Comparison of ENCODE assay signal across 6 cellular contexts in genomic region chr19:1606138-1606651, GRCh38. TPM values are rescaled to one million over a fixed set of nuclear protein-coding genes. Genes with fewer than 3 reads are reported as not detected.
DNase-seq lines count a peak whose midpoint lies in the region; ATAC-seq and TF ChIP-seq lines count a peak whose summit lies in the region.

No MANE protein-coding gene starts in this region.

- H3F3A ChIP-seq in DOHH2 (ENCODE audit: control insufficient read depth, insufficient read depth): peaks cover 44% of the 10 kb centered on the region

- H3K27me3 ChIP-seq in DOHH2 (ENCODE audit: control insufficient read depth, low read length): no peaks in the 10 kb centered on the region

- no peaks in the 10 kb centered on the region for H3K9me2 ChIP-seq in DOHH2 (replicated peaks; ENCODE audit: control insufficient read depth, low read length)

- peak overlapping the region; percentile 99 for H3K4me2 ChIP-seq in DOHH2 (ENCODE audit: low read length)

- H3K4me3 Mint-ChIP-seq in activated naive CD8-positive, alpha-beta T cell treated with anti-CD3 and anti-CD28 coated beads for 36 hours: peak overlapping the region; percentile 88

- peaks cover 47% of the 10 kb centered on the region for H3K36me3 ChIP-seq in DOHH2 (ENCODE audit: control insufficient read depth, low read length)
- no peaks in the 10 kb centered on the region for H3K36me3 ChIP-seq in mucosa of descending colon (ENCODE audit: low read depth)

- intact Hi-C loops in mucosa of descending colon (cut with DNase I, micrococcal nuclease): no loop called here

- H3K9me3 ChIP-seq in DOHH2 (ENCODE audit: control insufficient read depth, insufficient read depth, low read length) (no peaks in the 10 kb centered on the region), mucosa of descending colon (no peaks in the 10 kb centered on the region)

- TF ChIP-seq CTCF in DOHH2 (IDR thresholded peaks at IDR 0.05; ENCODE audit: low read depth, low read length, poor library complexity, severe bottlenecking) (peak; percentile 6), mucosa of descending colon (IDR thresholded peaks at IDR 0.05) (no peak)

- H3K27ac Mint-ChIP-seq in activated naive CD8-positive, alpha-beta T cell treated with anti-CD3 and anti-CD28 coated beads for 36 hours: peak overlapping the region; percentile 96

- peaks cover 23% of the 10 kb centered on the region for H3K36me3 Mint-ChIP-seq in activated naive CD8-positive, alpha-beta T cell treated with anti-CD3 and anti-CD28 coated beads for 36 hours

- peak overlapping the region; percentile 98 for H3K4me3 ChIP-seq in DOHH2 (ENCODE audit: low read length)
- H3K4me3 ChIP-seq in mucosa of descending colon: peak overlapping the region; percentile 98

- DNase-seq in activated naive CD8-positive, alpha-beta T cell treated with anti-CD3 and anti-CD28 coated beads for 36 hours: no peak
- peak in 1 of 3 donors; percentile 59 for DNase-seq in mucosa of descending colon
- DNase-seq in RPMI8226: no peak
- DNase-seq in COR-L47 (lab: John Stamatoyannopoulos, UW): no peak

- peak overlapping the region; percentile 88 for H3K27ac ChIP-seq in DOHH2 (ENCODE audit: low read depth, low read length)

- ATAC-seq in mucosa of descending colon (peak; percentile 12), GM18870 (IDR thresholded peaks at IDR 0.05; ENCODE audit: unreplicated experiment) (no peak)

- no peaks in the 10 kb centered on the region for H3K9me3 Mint-ChIP-seq in activated naive CD8-positive, alpha-beta T cell treated with anti-CD3 and anti-CD28 coated beads for 36 hours

- peaks cover 74% of the 10 kb centered on the region for H3K4me1 ChIP-seq in DOHH2 (ENCODE audit: control insufficient read depth, low read length)
- peaks cover 31% of the 10 kb centered on the region for H3K4me1 ChIP-seq in mucosa of descending colon (ENCODE audit: low read depth)

- peaks cover 47% of the 10 kb centered on the region for H3K4me1 Mint-ChIP-seq in activated naive CD8-positive, alpha-beta T cell treated with anti-CD3 and anti-CD28 coated beads for 36 hours

- H3K27me3 Mint-ChIP-seq in activated naive CD8-positive, alpha-beta T cell treated with anti-CD3 and anti-CD28 coated beads for 36 hours: no peaks in the 10 kb centered on the region

- H3K79me2 ChIP-seq in DOHH2 (ENCODE audit: control insufficient read depth, low read length): peaks cover 41% of the 10 kb centered on the region

- 0 out of 2 replicates have a peak, but pooled peaks cover 3% of the 10 kb centered on the region for H4K20me1 ChIP-seq in DOHH2 (ENCODE audit: control insufficient read depth, insufficient read depth, low read depth, low read length)

RNA-seq across cellular contexts. Expression of gene UQCR11, which starts 0.9 kb away (rescaled TPM):
- total RNA-seq in activated naive CD8-positive, alpha-beta T cell treated with anti-CD3 and anti-CD28 coated beads for 36 hours: 100 to 1,000 TPM; 229 to 244 TPM
- total RNA-seq in mucosa of descending colon: 100 to 1,000 TPM; 265 to 301 (median 272) TPM

RNA-seq across cellular contexts. Expression of gene MBD3, which starts 13.5 kb away (rescaled TPM):
- 100 to 1,000 TPM; 111 to 117 TPM for total RNA-seq in activated naive CD8-positive, alpha-beta T cell treated with anti-CD3 and anti-CD28 coated beads for 36 hours
- total RNA-seq in mucosa of descending colon: 10 to 100 TPM; 54.1 to 78.2 (median 54.2) TPM

RNA-seq across cellular contexts. Expression of gene MEX3D, which starts 38.1 kb away (rescaled TPM):
- total RNA-seq in activated naive CD8-positive, alpha-beta T cell treated with anti-CD3 and anti-CD28 coated beads for 36 hours: 1 to 10 TPM; 6.1 to 6.5 TPM
- 10 to 100 TPM; 21.3 to 28.1 (median 21.5) TPM for total RNA-seq in mucosa of descending colon

RNA-seq across cellular contexts. Expression of gene TCF3, which starts 46.2 kb away (rescaled TPM):
- total RNA-seq in activated naive CD8-positive, alpha-beta T cell treated with anti-CD3 and anti-CD28 coated beads for 36 hours: 100 to 1,000 TPM; 106 TPM
- total RNA-seq in mucosa of descending colon: 10 to 100 TPM; 54.4 to 57.7 (median 57.4) TPM
